8 cellular contexts compared by ENCODE assay signal in the genomic region with DNA sequence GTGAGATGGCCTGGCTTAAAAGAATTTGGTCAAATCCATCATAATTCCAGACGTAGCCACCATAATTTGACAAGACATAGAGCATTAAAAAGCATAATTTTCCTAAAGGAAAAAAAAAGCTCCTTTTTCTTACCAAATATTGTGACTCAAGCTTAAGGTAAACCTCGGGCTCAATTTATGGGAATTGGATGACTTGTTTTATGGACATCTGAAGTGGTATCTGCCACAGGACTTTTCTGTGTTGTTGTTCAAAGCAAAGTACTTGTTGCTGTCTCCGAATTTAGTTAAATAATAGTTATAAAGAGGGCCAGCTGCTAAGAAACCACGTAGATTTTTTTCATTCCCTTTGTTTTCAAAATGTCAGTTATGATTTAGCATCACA. TPM values are rescaled to one million over a fixed set of nuclear protein-coding genes. Genes with fewer than 3 reads are reported as not detected.
DNase-seq lines count a peak whose midpoint lies in the region; ATAC-seq, FAIRE-seq and TF ChIP-seq lines count a peak whose summit lies in the region.

No MANE protein-coding gene starts in this region.

- peak overlapping the region; percentile 83 for H3K27ac Mint-ChIP-seq in progenitor cell of endocrine pancreas

- H3K9me3 Mint-ChIP-seq in progenitor cell of endocrine pancreas (ENCODE audit: low read depth), result no peaks in the 10 kb centered on the region

- H3K27me3 Mint-ChIP-seq in progenitor cell of endocrine pancreas, result peaks cover 5% of the 10 kb centered on the region

- in situ Hi-C loops in GM13977 (cut with MboI; ENCODE audit: low pct_unique_long_range_greater_than_20kb, low sequenced_read_pairs, unreplicated experiment), result loop anchor here (10.0 kb wide), 1 partner anchor 62 kb away; no protein-coding TSS in a partner anchor

- H3K4me3 ChIP-seq in epithelial cell of proximal tubule (ENCODE audit: low read depth, low read length), result peak overlapping the region; percentile 70

- no peak for ATAC-seq in HG03159 (IDR thresholded peaks at IDR 0.05; ENCODE audit: unreplicated experiment)
- ATAC-seq in HG02852 (IDR thresholded peaks at IDR 0.05; ENCODE audit: unreplicated experiment), result no peak

- TF ChIP-seq CTCF in epithelial cell of proximal tubule (conservative IDR thresholded peaks at IDR 0.05; ENCODE audit: low read depth, low read length), result no peak
- no peak for TF ChIP-seq CTCF in progenitor cell of endocrine pancreas (IDR thresholded peaks at IDR 0.05; ENCODE audit: unreplicated experiment)
- TF ChIP-seq CTCF in GM13977 (IDR thresholded peaks at IDR 0.05; ENCODE audit: extremely low read depth, insufficient read depth, missing control alignments), result no peak

- H3K4me3 Mint-ChIP-seq in progenitor cell of endocrine pancreas (ENCODE audit: low read depth), result peak overlapping the region; percentile 91

- DNase-seq in ELR (ENCODE audit: low read depth) (peak; percentile 29), OCI-M1 (lab: John Stamatoyannopoulos, UW) (peak; percentile 50), epithelial cell of proximal tubule (ENCODE audit: low read depth) (no peak), progenitor cell of endocrine pancreas (ENCODE audit: low spot score, unreplicated experiment) (no peak), HTR-8/SVneo (ENCODE audit: insufficient read length, low spot score) (no peak), GM13977 (ENCODE audit: low spot score) (no peak)

- H3K36me3 Mint-ChIP-seq in progenitor cell of endocrine pancreas (ENCODE audit: insufficient read depth), result peaks cover 8% of the 10 kb centered on the region

- peaks cover 50% of the 10 kb centered on the region for H3K4me1 Mint-ChIP-seq in progenitor cell of endocrine pancreas (ENCODE audit: low read depth)

- no peak for FAIRE-seq in HTR-8/SVneo (lab: Jason Lieb, UNC)

RNA-seq across cellular contexts. Expression of a gene that starts 1.1 kb away (rescaled TPM):
- total RNA-seq in epithelial cell of proximal tubule (43.0 and 66.8 TPM in 2 replicates), progenitor cell of endocrine pancreas (127 and 133 TPM in 2 replicates)

Comparison
In these comparisons a context has a peak if more than half of its experiments do, and no peak if none do; other contexts are left out.
1. DNase-seq: peak in ELR (single experiment) and OCI-M1 (single experiment); none in epithelial cell of proximal tubule (single experiment), progenitor cell of endocrine pancreas (single experiment), HTR-8/SVneo (single experiment) and GM13977 (single experiment).